ENCODE assay signal across 8 cellular contexts in the genomic region with DNA sequence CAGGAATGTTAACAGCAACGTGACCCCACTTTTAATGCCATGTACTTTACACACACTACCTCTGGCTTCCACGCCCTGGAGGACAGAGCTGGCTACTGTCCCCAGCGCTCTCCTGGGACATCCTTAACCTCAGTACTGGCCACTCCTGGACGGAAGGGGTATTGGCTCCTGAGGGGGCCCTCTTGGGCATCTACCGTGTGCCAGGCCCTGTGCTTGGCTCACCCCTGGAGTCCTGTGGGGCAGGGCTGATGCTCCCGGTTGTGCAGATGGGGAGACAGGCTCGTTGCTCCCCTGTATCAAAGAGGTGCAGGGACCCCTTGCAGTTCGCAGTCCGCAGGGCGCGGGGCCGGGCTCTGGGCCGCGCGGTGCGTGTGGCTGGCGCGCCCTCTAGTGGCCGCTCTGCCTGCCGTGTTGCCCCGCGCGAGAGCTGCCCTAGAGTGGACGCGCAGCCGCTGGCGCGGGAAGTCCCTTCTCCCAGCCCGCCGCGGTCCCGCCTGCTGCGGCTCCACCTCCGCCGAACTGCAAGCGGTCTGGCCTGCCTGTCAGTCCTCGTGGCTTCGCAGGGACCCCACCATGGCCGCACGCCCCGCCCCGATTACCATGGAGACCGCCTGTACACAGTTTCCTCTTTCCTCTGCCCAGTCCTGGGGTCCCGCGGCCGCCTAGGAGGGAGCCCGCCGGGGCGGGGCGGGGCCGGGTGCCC. TPM values are rescaled to one million over a fixed set of nuclear protein-coding genes. Genes with fewer than 3 reads are reported as not detected.
DNase-seq lines count a peak whose midpoint lies in the region; ATAC-seq, FAIRE-seq and TF ChIP-seq lines count a peak whose summit lies in the region.

A gene with protein sequence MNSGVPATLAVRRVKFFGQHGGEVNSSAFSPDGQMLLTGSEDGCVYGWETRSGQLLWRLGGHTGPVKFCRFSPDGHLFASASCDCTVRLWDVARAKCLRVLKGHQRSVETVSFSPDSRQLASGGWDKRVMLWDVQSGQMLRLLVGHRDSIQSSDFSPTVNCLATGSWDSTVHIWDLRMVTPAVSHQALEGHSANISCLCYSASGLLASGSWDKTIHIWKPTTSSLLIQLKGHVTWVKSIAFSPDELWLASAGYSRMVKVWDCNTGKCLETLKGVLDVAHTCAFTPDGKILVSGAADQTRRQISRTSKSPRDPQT (plus strand): TSS at position 632 of the 703 bp plus-strand sequence. CDS start 72 bp downstream, outside the sequence.

- H3K36me3 ChIP-seq in esophagus muscularis mucosa (peaks cover 10 to 26% (median 21%) of the 10 kb centered on the region in 4 donors), muscle layer of colon (ENCODE audit: insufficient read depth, low read length) (peaks cover 12% of the 10 kb centered on the region)

- intact Hi-C loops in esophagus muscularis mucosa (cut with DNase I), result loop anchor here (1.0 to 10.0 kb wide), 2 partner anchors 79 to 292 kb away; a partner anchor contains a TSS

- H3K27me3 ChIP-seq in esophagus muscularis mucosa (no peaks in the 10 kb centered on the region), muscle layer of colon (ENCODE audit: control insufficient read depth in 1 of 2, insufficient read depth in 2 of 2, low read length in 2 of 2) (no peaks in the 10 kb centered on the region)

- DNase-seq in Ammon's horn (ENCODE audit: low spot score), result peak; percentile 71
- peak; percentile 79 for DNase-seq in GM19239 (ENCODE audit: insufficient read length, low spot score)
- peak; percentile 90 for DNase-seq in OCI-M1 (lab: John Stamatoyannopoulos, UW)
- DNase-seq in activated T-cell treated with anti-CD3 and anti-CD28 coated beads, Interleukin-2, amount 50 U/mL, for 4 hours, result peak; percentile 72
- no peak for DNase-seq in esophagus muscularis mucosa (ENCODE audit: extremely low spot score)
- DNase-seq in stimulated activated CD8-positive, alpha-beta memory T cell treated with anti-CD3 and anti-CD28 coated beads, Interleukin-7, amount 100 ng/mL, for 48 hours (ENCODE audit: extremely low read depth in 1 of 2, low read depth in 1 of 2), result peak; percentile 63 to 73

- H3K4me1 Mint-ChIP-seq in activated T-cell treated with anti-CD3 and anti-CD28 coated beads, Interleukin-2, amount 50 U/mL, for 4 hours (ENCODE audit: low read depth), result peaks cover 16% of the 10 kb centered on the region

- 16% methylated on average over 4 of the region's 51 CpGs for WGBS in esophagus muscularis mucosa

- H3K9me3 ChIP-seq in esophagus muscularis mucosa, result no peaks in the 10 kb centered on the region
- H3K9me3 ChIP-seq in muscle layer of colon (ENCODE audit: low read length), result no peaks in the 10 kb centered on the region

- peak; percentile 67 for FAIRE-seq in GM19239 (lab: Jason Lieb, UNC)

- TF ChIP-seq POLR2A in esophagus muscularis mucosa (IDR thresholded peaks at IDR 0.05; ENCODE audit: low read depth), result no peak

- H3K4me1 ChIP-seq in esophagus muscularis mucosa (peaks cover 24 to 31% (median 28%) of the 10 kb centered on the region in 4 donors), muscle layer of colon (ENCODE audit: insufficient read depth, low read length) (peaks cover 12% of the 10 kb centered on the region)

- H3K9ac ChIP-seq in muscle layer of colon (ENCODE audit: low read length), result no peak within 1 kb of the TSS

- peak within 1 kb of the TSS; percentile 66 for H3K4me3 Mint-ChIP-seq in activated T-cell treated with anti-CD3 and anti-CD28 coated beads, Interleukin-2, amount 50 U/mL, for 4 hours

- no peaks in the 10 kb centered on the region for H3K9me3 Mint-ChIP-seq in activated T-cell treated with anti-CD3 and anti-CD28 coated beads, Interleukin-2, amount 50 U/mL, for 4 hours

- ATAC-seq in HG03520 (IDR thresholded peaks at IDR 0.05; ENCODE audit: unreplicated experiment), result peak; percentile 56
- ATAC-seq in activated T-cell treated with anti-CD3 and anti-CD28 coated beads, Interleukin-2, amount 50 U/mL, for 4 hours, result peak; percentile 79 to 80

- H3K36me3 Mint-ChIP-seq in activated T-cell treated with anti-CD3 and anti-CD28 coated beads, Interleukin-2, amount 50 U/mL, for 4 hours (ENCODE audit: insufficient read depth), result peaks cover 14% of the 10 kb centered on the region

- H3K4me3 ChIP-seq in esophagus muscularis mucosa, result peak within 1 kb of the TSS; percentile 49 to 63 (median 55)
- peak within 1 kb of the TSS; percentile 36 to 52 for H3K4me3 ChIP-seq in muscle layer of colon (ENCODE audit: low read depth in 1 of 2, low read length in 2 of 2)

- peak within 1 kb of the TSS; percentile 53 to 68 (median 60) for H3K27ac ChIP-seq in esophagus muscularis mucosa (replicated peaks in 1 of 4)
- H3K27ac ChIP-seq in muscle layer of colon (ENCODE audit: low read depth, low read length), result peak within 1 kb of the TSS; percentile 52

- TF ChIP-seq EP300 in esophagus muscularis mucosa (IDR thresholded peaks at IDR 0.05), result no peak

- peak in 2 of 3 experiments; percentile 96 to 99 for TF ChIP-seq CTCF in esophagus muscularis mucosa (IDR thresholded peaks at IDR 0.05)

- H3K27me3 Mint-ChIP-seq in activated T-cell treated with anti-CD3 and anti-CD28 coated beads, Interleukin-2, amount 50 U/mL, for 4 hours (ENCODE audit: low read depth), result peaks cover 4% of the 10 kb centered on the region

RNA-seq across cellular contexts. Expression of the gene that starts here (rescaled TPM):
- total RNA-seq in activated T-cell treated with anti-CD3 and anti-CD28 coated beads, Interleukin-2, amount 50 U/mL, for 4 hours, result not detected
- under 1 TPM in 1 of 4 donors, not detected in 3; 0.32 TPM for total RNA-seq in esophagus muscularis mucosa

Comparison
In these comparisons a context has a peak if more than half of its experiments do, and no peak if none do; other contexts are left out.
1. Peak in DNase-seq and ATAC-seq in activated T-cell treated with anti-CD3 and anti-CD28 coated beads, Interleukin-2, amount 50 U/mL, for 4 hours; RNA of the gene not detected or under 1 TPM.